In the genomic region with DNA sequence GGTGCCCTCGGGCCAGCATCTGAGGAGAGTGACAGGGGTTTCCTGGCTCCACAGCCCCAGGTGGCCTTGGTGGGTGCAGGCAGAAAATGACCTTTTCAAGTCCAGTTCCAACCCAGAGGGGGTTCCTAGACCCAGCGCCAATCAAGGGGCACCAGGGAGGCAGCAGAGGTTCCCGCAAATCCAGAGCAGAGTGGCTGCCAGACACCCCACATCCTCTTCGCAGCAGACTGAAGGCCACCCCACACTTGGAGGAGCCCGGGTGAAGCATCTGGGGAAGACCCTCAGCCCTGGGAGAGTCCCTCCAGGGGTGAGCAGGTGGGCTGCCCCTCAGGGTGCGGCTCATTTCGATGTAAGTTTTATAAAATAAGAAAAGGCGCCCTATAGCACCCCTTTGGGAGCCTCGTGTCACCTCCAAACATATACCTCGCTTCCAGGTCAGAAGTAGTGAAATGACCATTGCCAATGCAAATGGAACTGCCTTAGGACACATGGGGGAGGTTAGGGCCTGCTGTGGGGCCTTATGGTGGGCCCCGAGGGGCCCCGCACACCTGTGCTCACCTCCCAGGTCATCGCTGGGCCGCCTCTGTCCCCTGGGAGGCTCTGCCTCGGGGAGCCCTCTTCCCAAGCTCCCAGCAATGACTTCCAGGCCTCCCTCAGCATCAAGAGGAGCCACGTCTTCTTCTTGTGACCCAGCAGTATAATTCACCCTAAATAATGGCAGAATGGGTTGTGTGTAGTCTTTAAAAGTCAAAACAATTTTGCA, we compare ENCODE assay signal across 8 cellular contexts. TPM values are rescaled to one million over a fixed set of nuclear protein-coding genes. Genes with fewer than 3 reads are reported as not detected.
DNase-seq lines count a peak whose midpoint lies in the region; ATAC-seq and TF ChIP-seq lines count a peak whose summit lies in the region.

No MANE protein-coding gene starts in this region.

- H4K5ac ChIP-seq in IMR-90 (ENCODE audit: low read depth, low read length): no peak overlapping the region

- no peaks in the 10 kb centered on the region for H4K20me1 ChIP-seq in IMR-90 (ENCODE audit: insufficient read depth, low read length)

- no peak overlapping the region for H2BK120ac ChIP-seq in IMR-90 (ENCODE audit: low read depth, low read length)

- H2AK9ac ChIP-seq in IMR-90 (replicated peaks; ENCODE audit: low read depth, low read length, poor library complexity): peak overlapping the region; percentile 62

- H3K4me2 ChIP-seq in IMR-90 (ENCODE audit: low read depth, low read length): peak overlapping the region; percentile 74

- H3K27me3 ChIP-seq in A673 (replicated peaks; ENCODE audit: insufficient read depth, low read depth, low read length, poor library complexity) (no peaks in the 10 kb centered on the region), IMR-90 (ENCODE audit: control insufficient read depth, insufficient read depth, low read length) (no peaks in the 10 kb centered on the region), breast epithelium (no peaks in the 10 kb centered on the region), mucosa of rectum (ENCODE audit: control insufficient read depth in 2 of 2, insufficient read depth in 2 of 2, low read length in 2 of 2) (no peaks in the 10 kb centered on the region)

- peak overlapping the region; percentile 11; the same call in 1 of the 2 replicates for H3K4ac ChIP-seq in IMR-90 (ENCODE audit: low read depth, low read length)

- no peak overlapping the region for H3K23ac ChIP-seq in IMR-90 (ENCODE audit: low read depth, low read length)

- POLR2A ChIA-PET in A673 (lab: Charles Lee; ENCODE audit: low non-redundant PET) (interaction anchor here (0.5 kb wide), 1 partner anchor 63 kb away, joined by 8 read pairs; no protein-coding TSS in a partner anchor), IMR-90 (lab: Charles Lee; ENCODE audit: unreplicated experiment) (no interaction called here)

- no peak overlapping the region for H3K18ac ChIP-seq in IMR-90 (ENCODE audit: low read depth, low read length)

- no peak overlapping the region for H2AK5ac ChIP-seq in IMR-90 (ENCODE audit: low read depth, low read length)

- no peaks in the 10 kb centered on the region for H3K36me3 ChIP-seq in A673 (ENCODE audit: insufficient read depth, low read length, poor library complexity, severe bottlenecking)
- no peaks in the 10 kb centered on the region for H3K36me3 ChIP-seq in IMR-90 (ENCODE audit: control insufficient read depth, insufficient read depth, low read length)
- H3K36me3 ChIP-seq in breast epithelium: no peaks in the 10 kb centered on the region
- H3K36me3 ChIP-seq in mucosa of rectum (ENCODE audit: control insufficient read depth in 2 of 2, insufficient read depth in 2 of 2, low read length in 2 of 2): peaks cover 0 to 2% of the 10 kb centered on the region in 2 donors

- H2BK20ac ChIP-seq in IMR-90 (ENCODE audit: low read depth, low read length): no peak overlapping the region

- H3K9me3 ChIP-seq in A673 (ENCODE audit: low read depth, low read length, poor library complexity, severe bottlenecking) (no peaks in the 10 kb centered on the region), IMR-90 (ENCODE audit: control insufficient read depth, insufficient read depth, low read length) (no peaks in the 10 kb centered on the region), breast epithelium (no peaks in the 10 kb centered on the region), mucosa of rectum (ENCODE audit: control insufficient read depth in 2 of 2, low read length in 2 of 2) (no peaks in the 10 kb centered on the region)

- TF ChIP-seq CTCF in A673 (conservative IDR thresholded peaks at IDR 0.05; ENCODE audit: low read depth, low read length): no peak
- TF ChIP-seq CTCF in IMR-90 (conservative IDR thresholded peaks at IDR 0.05; ENCODE audit: low read depth, low read length): no peak
- no peak for TF ChIP-seq CTCF in breast epithelium (IDR thresholded peaks at IDR 0.05)

- H3K56ac ChIP-seq in IMR-90 (ENCODE audit: extremely low read depth, insufficient read depth, low read length): no peak overlapping the region

- H3K27ac ChIP-seq in A673 (ENCODE audit: low read depth, low read length, poor library complexity, severe bottlenecking) (peak overlapping the region; percentile 95), IMR-90 (ENCODE audit: insufficient read depth, low read length) (no peak overlapping the region), breast epithelium (peak overlapping the region; percentile 64 to 87), mucosa of rectum (ENCODE audit: low read depth in 2 of 2, low read length in 2 of 2) (peak overlapping the region in 1 of 2 donors; percentile 88)

- H3K4me1 ChIP-seq in A673 (ENCODE audit: insufficient read depth, low read length, poor library complexity, severe bottlenecking): peaks cover 38% of the 10 kb centered on the region
- H3K4me1 ChIP-seq in IMR-90 (ENCODE audit: control insufficient read depth, insufficient read depth, low read length): no peaks in the 10 kb centered on the region
- peaks cover 0 to 3% of the 10 kb centered on the region in 2 donors for H3K4me1 ChIP-seq in breast epithelium
- peaks cover 16% of the 10 kb centered on the region in 2 donors for H3K4me1 ChIP-seq in mucosa of rectum (ENCODE audit: control insufficient read depth in 2 of 2, insufficient read depth in 2 of 2, low read length in 2 of 2)

- 83% methylated on average over 3 of the region's 16 CpGs; no CpG with 5 or more reads in 1 of the 2 experiments for WGBS in IMR-90 (ENCODE audit: extremely low coverage in 2 of 2, insufficient read length in 1 of 2), 2 experiments

- no peak overlapping the region for H2BK5ac ChIP-seq in IMR-90 (ENCODE audit: low read depth, low read length, poor library complexity, severe bottlenecking)

- no peak for TF ChIP-seq POLR2A in IMR-90 (IDR thresholded peaks at IDR 0.05; ENCODE audit: low read depth, low read length)
- TF ChIP-seq POLR2A in breast epithelium (IDR thresholded peaks at IDR 0.05): no peak

- H2AFZ ChIP-seq in IMR-90 (replicated peaks; ENCODE audit: low read length, poor library complexity): peak overlapping the region; percentile 99

- ATAC-seq in IMR-90 (ENCODE audit: low read depth): no peak
- no peak for ATAC-seq in GM21825 (IDR thresholded peaks at IDR 0.05; ENCODE audit: unreplicated experiment)
- ATAC-seq in GM21526 (IDR thresholded peaks at IDR 0.05; ENCODE audit: low FRiP score, unreplicated experiment): no peak
- no peak for ATAC-seq in HG03378 (IDR thresholded peaks at IDR 0.05; ENCODE audit: unreplicated experiment)

- DNase-seq in A673 (ENCODE audit: low spot score) (no peak), IMR-90 (no peak), breast epithelium (ENCODE audit: low spot score in 2 of 2) (no peak), DMS79 (lab: John Stamatoyannopoulos, UW) (no peak)

- intact Hi-C loops in A673 (cut with micrococcal nuclease; ENCODE audit: unreplicated experiment) (loop anchor here (2.0 to 10.0 kb wide), 3 partner anchors 146 to 523 kb away; partner anchors contain the start of genes D2HGDH, FARP2 and ING5), IMR-90 (cut with micrococcal nuclease) (no loop called here), breast epithelium (cut with DNase I; ENCODE audit: low total_unique reads) (no loop called here)

- H3K9me1 ChIP-seq in IMR-90 (ENCODE audit: insufficient read depth, low read length): no peaks in the 10 kb centered on the region

- no peak overlapping the region for H3K14ac ChIP-seq in IMR-90 (replicated peaks; ENCODE audit: low read depth, low read length)

- no peak overlapping the region for H4K91ac ChIP-seq in IMR-90 (ENCODE audit: insufficient read depth, low read depth, low read length)

- H3K9ac ChIP-seq in IMR-90 (ENCODE audit: low read depth, low read length): no peak overlapping the region
- H3K9ac ChIP-seq in mucosa of rectum (ENCODE audit: low read depth in 1 of 2, low read length in 2 of 2): peak overlapping the region in 1 of 2 donors; percentile 49

- no peaks in the 10 kb centered on the region for H3K79me1 ChIP-seq in IMR-90 (ENCODE audit: low read depth in 1 of 2, low read length in 2 of 2)

- TF ChIP-seq RAD21 in IMR-90 (IDR thresholded peaks at IDR 0.05; ENCODE audit: low read length): no peak

- peak overlapping the region; percentile 66 for H3K4me3 ChIP-seq in A673 (ENCODE audit: low read depth, low read length, poor library complexity, severe bottlenecking)
- H3K4me3 ChIP-seq in IMR-90 (ENCODE audit: insufficient read depth, low read depth, low read length): peak overlapping the region; percentile 69
- peak overlapping the region in 2 of 3 donors; percentile 56 to 88 for H3K4me3 ChIP-seq in breast epithelium
- H3K4me3 ChIP-seq in mucosa of rectum (ENCODE audit: low read length in 2 of 2): peak overlapping the region; percentile 73 to 80

- BruUV-seq in A673 (replicated peaks; lab: Mats Ljungman, UMichigan): TSS peak; percentile 73
- BruUV-seq in IMR-90 (replicated peaks; lab: Mats Ljungman, UMichigan): no TSS peak

- dilution Hi-C loops in IMR-90 (cut with HindIII; ENCODE audit: low sequenced_read_pairs, unreplicated experiment): no loop called here

- no peak overlapping the region for H2BK15ac ChIP-seq in IMR-90 (ENCODE audit: low read depth, low read length)

- in situ Hi-C loops in IMR-90 (cut with MboI; ENCODE audit: low sequenced_read_pairs): no loop called here

- H4K8ac ChIP-seq in IMR-90 (ENCODE audit: low read depth in 2 of 2, low read length in 2 of 2): peak overlapping the region; percentile 17 to 74; a peak in 2 of 4 replicates

- CTCF ChIA-PET in A673 (lab: Charles Lee) (no interaction called here), IMR-90 (lab: Yijun Ruan, JAX) (no interaction called here)

TF ChIP-seq in IMR-90, 13 proteins besides CTCF, POLR2A, EP300 and RAD21 (continues in another document):
- TF ChIP-seq BHLHE40 (IDR thresholded peaks at IDR 0.05; ENCODE audit: low read depth, low read length) (no peak), RFX5 (IDR thresholded peaks at IDR 0.05; ENCODE audit: low read depth, low read length) (no peak)
- TF ChIP-seq, protein P1, sequence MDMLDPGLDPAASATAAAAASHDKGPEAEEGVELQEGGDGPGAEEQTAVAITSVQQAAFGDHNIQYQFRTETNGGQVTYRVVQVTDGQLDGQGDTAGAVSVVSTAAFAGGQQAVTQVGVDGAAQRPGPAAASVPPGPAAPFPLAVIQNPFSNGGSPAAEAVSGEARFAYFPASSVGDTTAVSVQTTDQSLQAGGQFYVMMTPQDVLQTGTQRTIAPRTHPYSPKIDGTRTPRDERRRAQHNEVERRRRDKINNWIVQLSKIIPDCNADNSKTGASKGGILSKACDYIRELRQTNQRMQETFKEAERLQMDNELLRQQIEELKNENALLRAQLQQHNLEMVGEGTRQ (IDR thresholded peaks at IDR 0.05; ENCODE audit: low read depth, low read length): no peak

RNA-seq across cellular contexts. Expression of gene RTP5, which starts 11.0 kb away (rescaled TPM):
- 0.20 TPM in 1 of 2 replicates, not detected in the other for total RNA-seq in A673 (2021)
- total RNA-seq in IMR-90 (2012; rRNA removed): not detected in 2 replicates
- polyA plus RNA-seq in IMR-90 (2012; rRNA removed): not detected in 2 replicates
- polyA plus RNA-seq in IMR-90 (2012; cell fraction: cytosol; rRNA removed): not detected in 2 replicates
- polyA plus RNA-seq in IMR-90 (2012; cell fraction: nucleus; rRNA removed; ENCODE audit: low replicate concordance): not detected in 2 replicates
- total RNA-seq in breast epithelium: under 1 TPM in 1 of 3 donors, not detected in 2; 0.15 TPM

RNA-seq across cellular contexts. Expression of gene PDCD1, which starts 21.8 kb away (rescaled TPM):
- total RNA-seq in A673 (2021): 0.34 and 0.35 TPM in 2 replicates
- total RNA-seq in IMR-90 (2012; rRNA removed): not detected in 2 replicates
- polyA plus RNA-seq in IMR-90 (2012; rRNA removed): not detected in 2 replicates
- not detected in 2 replicates for polyA plus RNA-seq in IMR-90 (2012; cell fraction: cytosol; rRNA removed)
- not detected in 2 replicates for polyA plus RNA-seq in IMR-90 (2012; cell fraction: nucleus; rRNA removed; ENCODE audit: low replicate concordance)
- total RNA-seq in breast epithelium: under 1 TPM; 0.16 to 0.88 (median 0.33) TPM
